In the genomic region with DNA sequence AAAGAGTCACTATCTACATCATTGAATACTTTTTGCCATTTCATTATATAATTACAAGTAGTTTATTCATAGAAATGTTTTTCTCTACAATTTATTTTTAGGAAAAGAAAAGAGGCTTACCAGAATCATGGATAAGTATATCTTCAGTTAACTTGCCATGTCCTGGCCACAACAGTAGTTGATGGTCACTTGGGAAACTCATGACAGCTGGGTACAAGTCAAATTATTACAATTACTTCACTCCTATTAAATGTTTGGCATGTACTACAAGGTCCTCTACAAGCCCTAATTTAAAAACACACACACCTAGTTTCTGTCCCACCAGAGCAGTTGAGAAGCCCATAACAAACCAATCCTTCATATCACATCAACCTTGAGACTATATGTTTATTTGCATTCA, we compare ENCODE assay signal across 22 cellular contexts. TPM values are rescaled to one million over a fixed set of nuclear protein-coding genes. Genes with fewer than 3 reads are reported as not detected.
"Had no signal": no experiment of that assay in that cellular context is flagged by ENCODE, and none has a peak within 500 bp of the region (broad histone marks: within the 10 kb centered on the region; RNA-seq: fewer than 3 reads in every experiment).

No MANE protein-coding gene starts in this region.

- H3K27ac ChIP-seq: ascending aorta, body of pancreas, Peyer's patch, RWPE1, SK-N-MC, VCaP had no signal

- H3K27ac Mint-ChIP-seq: activated CD4-positive, alpha-beta memory T cell treated with anti-CD3 and anti-CD28 coated beads for 36 hours; activated CD4-positive, alpha-beta T cell treated with anti-CD3 and anti-CD28 coated beads, Interleukin-2, amount 10 ng/mL, durations not matched to agents 7 days and 5 days; activated naive CD4-positive, alpha-beta T cell treated with anti-CD3 and anti-CD28 coated beads, Interleukin-2, amount 50 U/mL, for 72 hours; activated naive CD8-positive, alpha-beta T cell treated with anti-CD3 and anti-CD28 coated beads, Interleukin-2, amount 50 U/mL, for 24 hours; IgD-negative memory B cell; T-cell had no signal

- H3K4me1 Mint-ChIP-seq: activated CD4-positive, alpha-beta T cell treated with anti-CD3 and anti-CD28 coated beads, Interleukin-2, amount 10 ng/mL, durations not matched to agents 7 days and 5 days; activated naive CD8-positive, alpha-beta T cell treated with anti-CD3 and anti-CD28 coated beads, Interleukin-2, amount 50 U/mL, for 24 hours; IgD-negative memory B cell; T-cell had no signal

- H3K4me3 Mint-ChIP-seq: activated CD4-positive, alpha-beta memory T cell treated with anti-CD3 and anti-CD28 coated beads for 36 hours; activated CD4-positive, alpha-beta T cell treated with anti-CD3 and anti-CD28 coated beads, Interleukin-2, amount 10 ng/mL, durations not matched to agents 7 days and 5 days; activated naive CD8-positive, alpha-beta T cell treated with anti-CD3 and anti-CD28 coated beads, Interleukin-2, amount 50 U/mL, for 24 hours; activated T-cell treated with anti-CD3 and anti-CD28 coated beads, Interleukin-2, amount 50 U/mL, for 4 hours; IgD-negative memory B cell; T-cell had no signal

- H3K36me3 ChIP-seq: ascending aorta, Peyer's patch had no signal

- H3K9me3 ChIP-seq: ascending aorta, body of pancreas, Peyer's patch had no signal

- DNase-seq: activated CD4-positive, alpha-beta memory T cell treated with anti-CD3 and anti-CD28 coated beads for 36 hours; activated CD4-positive, alpha-beta T cell treated with anti-CD3 and anti-CD28 coated beads, Interleukin-2, amount 10 ng/mL, durations not matched to agents 7 days and 5 days; activated CD4-positive, CD25-positive, alpha-beta regulatory T cell; activated CD8-positive, alpha-beta memory T cell treated with anti-CD3 and anti-CD28 coated beads for 24 hours; activated effector memory CD4-positive, alpha-beta T cell treated with anti-CD3 and anti-CD28 coated beads, Interleukin-2, amount 50 U/mL, for 16 hours; activated naive CD4-positive, alpha-beta T cell treated with Interleukin-2 at 50 U/mL for 16 hours; activated naive CD8-positive, alpha-beta T cell treated with anti-CD3 and anti-CD28 coated beads, Interleukin-2, amount 50 U/mL, for 24 hours; activated T-cell treated with anti-CD3 and anti-CD28 coated beads, Interleukin-2, amount 50 U/mL, for 4 hours; amniotic stem cell; body of pancreas; KG1; NCI-H1092 treated with DMSO at 0.1 percent for 48 hours; NCI-H187; Peyer's patch; T-cell had no signal

- H3K4me3 ChIP-seq: ascending aorta, body of pancreas, Peyer's patch, SK-N-MC had no signal

- H3K27me3 ChIP-seq: ascending aorta, body of pancreas, Peyer's patch had no signal

- H3K9me3 Mint-ChIP-seq: activated CD4-positive, alpha-beta memory T cell treated with anti-CD3 and anti-CD28 coated beads for 36 hours; activated CD4-positive, alpha-beta T cell treated with anti-CD3 and anti-CD28 coated beads, Interleukin-2, amount 10 ng/mL, durations not matched to agents 7 days and 5 days; activated naive CD4-positive, alpha-beta T cell treated with anti-CD3 and anti-CD28 coated beads, Interleukin-2, amount 50 U/mL, for 72 hours; activated naive CD8-positive, alpha-beta T cell treated with anti-CD3 and anti-CD28 coated beads, Interleukin-2, amount 50 U/mL, for 24 hours; activated T-cell treated with anti-CD3 and anti-CD28 coated beads, Interleukin-2, amount 50 U/mL, for 4 hours; T-cell had no signal

- ATAC-seq: activated naive CD8-positive, alpha-beta T cell treated with anti-CD3 and anti-CD28 coated beads, Interleukin-2, amount 50 U/mL, for 24 hours; activated T-cell treated with anti-CD3 and anti-CD28 coated beads, Interleukin-2, amount 50 U/mL, for 4 hours; body of pancreas; T-cell had no signal

- H3K27me3 Mint-ChIP-seq: IgD-negative memory B cell had no signal

- H3K4me1 ChIP-seq: ascending aorta, Peyer's patch had no signal

RNA-seq across cellular contexts. Expression of gene PALMD, which starts 29.4 kb away (rescaled TPM):
- total RNA-seq: activated CD4-positive, alpha-beta memory T cell treated with anti-CD3 and anti-CD28 coated beads for 36 hours; activated CD4-positive, alpha-beta T cell treated with anti-CD3 and anti-CD28 coated beads, Interleukin-2, amount 10 ng/mL, durations not matched to agents 7 days and 5 days; activated naive CD4-positive, alpha-beta T cell treated with anti-CD3 and anti-CD28 coated beads, Interleukin-2, amount 50 U/mL, for 72 hours; activated T-cell treated with anti-CD3 and anti-CD28 coated beads, Interleukin-2, amount 50 U/mL, for 4 hours; T-helper 2 cell treated with Interferon-gamma antibody and Interleukin-4, amounts not matched to agents 100 ng/mL and 5 ng/mL, for 36 hours had no signal
